In the genomic region with DNA sequence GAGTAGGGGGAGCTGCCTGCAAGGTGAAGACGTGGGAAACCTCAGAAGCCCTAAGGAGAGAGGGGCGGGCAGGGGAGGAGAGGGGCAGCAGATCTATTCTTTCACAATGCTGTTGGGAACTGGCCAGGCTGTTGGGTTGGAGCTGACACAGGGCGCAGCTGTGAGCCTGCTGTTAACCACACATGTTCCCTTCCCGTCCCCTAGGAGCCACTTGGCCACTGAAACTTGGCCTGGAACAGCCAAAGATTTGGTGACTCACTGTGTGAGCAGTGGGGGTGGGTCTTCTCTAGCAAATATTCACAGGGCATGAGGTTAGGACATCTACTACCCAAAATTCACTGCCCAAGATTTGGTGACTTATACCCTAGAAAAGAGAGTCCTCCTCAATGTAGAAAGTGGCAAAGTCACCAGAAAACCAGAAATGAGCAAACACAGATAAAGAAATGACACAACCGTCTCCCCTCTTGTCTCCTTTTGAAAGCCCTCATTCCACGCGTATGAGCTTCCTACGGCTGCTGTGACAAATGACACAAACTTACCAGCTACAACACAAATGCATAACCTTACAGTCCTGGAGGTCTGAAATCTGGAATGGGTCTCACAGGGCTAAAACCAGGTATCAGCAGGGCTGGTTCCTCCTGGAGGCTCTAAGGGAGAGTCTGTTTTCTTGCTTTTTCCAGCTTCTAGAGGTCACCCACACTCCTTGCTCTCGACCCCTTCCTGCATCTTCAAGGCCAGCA, we compare ENCODE assay signal across 8 cellular contexts. TPM values are rescaled to one million over a fixed set of nuclear protein-coding genes. Genes with fewer than 3 reads are reported as not detected.
A peak's percentile ranks its signal among the peaks of the same experiment; 100 is the strongest.
DNase-seq lines count a peak whose midpoint lies in the region; ATAC-seq and TF ChIP-seq lines count a peak whose summit lies in the region.

No MANE protein-coding gene starts in this region.

- intact Hi-C loops in ovary (cut with DNase I), result loop anchor here in 1 of 4 donors (5.0 kb wide), 1 partner anchor 43 kb away; no protein-coding TSS in a partner anchor

- 42 to 48% (median 46%) methylated on average over 9 of the region's 9 CpGs for WGBS in ovary, 3 donors

- ATAC-seq in esophagus mucosa (peak; percentile 5), HG03354 (IDR thresholded peaks at IDR 0.05; ENCODE audit: poor library complexity, severe bottlenecking, unreplicated experiment) (no peak)

- H3K27me3 ChIP-seq in ovary, result no peaks in the 10 kb centered on the region

- peak overlapping the region in 1 of 2 donors; percentile 47 for H3K27ac ChIP-seq in ovary

- H3K9me3 ChIP-seq in ovary, result no peaks in the 10 kb centered on the region

- no peak for TF ChIP-seq EP300 in ovary (IDR thresholded peaks at IDR 0.05)

- no peaks in the 10 kb centered on the region for H3K36me3 ChIP-seq in ovary

- DNase-seq in DMS79 (lab: John Stamatoyannopoulos, UW) (peak; percentile 30), NCI-H2196 (lab: John Stamatoyannopoulos, UW; ENCODE audit: unreplicated experiment) (peak; percentile 80), ovary (peak; percentile 76 to 88 (median 81)), NCI-H226 (no peak), NCI-H1048 (lab: John Stamatoyannopoulos, UW) (no peak), NCI-H2081 treated with DMSO at 0.1 percent for 48 hours (lab: John Stamatoyannopoulos, UW) (no peak)

- no peak for TF ChIP-seq CTCF in ovary (IDR thresholded peaks at IDR 0.05)

- no peak overlapping the region for H3K4me3 ChIP-seq in ovary

- no peak for TF ChIP-seq POLR2A in ovary (IDR thresholded peaks at IDR 0.05)

- peaks cover 22% of the 10 kb centered on the region for H3K4me1 ChIP-seq in ovary (ENCODE audit: insufficient read depth)

RNA-seq across cellular contexts. Expression of a gene that starts 6.3 kb away (rescaled TPM):
- total RNA-seq in esophagus mucosa, result 8.9 TPM
- total RNA-seq in ovary, result 10 to 100 TPM in 6 of 7 donors, 1 to 10 TPM in 1; 9.3 to 40.5 (median 29.3) TPM
- 10 to 100 TPM in 1 of 2 donors, 1 to 10 TPM in 1; 9.9 to 11.9 TPM for polyA plus RNA-seq in ovary

RNA-seq across cellular contexts. Expression of a gene that starts 7.0 kb away (rescaled TPM):
- total RNA-seq in esophagus mucosa (0.72 TPM), ovary (10 to 100 TPM in 1 of 7 donors, 1 to 10 TPM in 6; 3.7 to 27.8 (median 6.0) TPM)
- 1 to 10 TPM; 1.5 to 6.3 TPM for polyA plus RNA-seq in ovary

Comparison
In these comparisons a context has a peak if more than half of its experiments do, and no peak if none do; other contexts are left out.
1. DNase-seq: peak in DMS79 (single experiment), NCI-H2196 (single experiment) and ovary (5 of 5); none in NCI-H226 (single experiment), NCI-H1048 (single experiment) and NCI-H2081 treated with DMSO at 0.1 percent for 48 hours (single experiment).